Comparison of ENCODE assay signal across 8 cellular contexts in genomic region chr4:90127223-90127705, GRCh38. TPM values are rescaled to one million over a fixed set of nuclear protein-coding genes. Genes with fewer than 3 reads are reported as not detected.
DNase-seq lines count a peak whose midpoint lies in the region; ATAC-seq and TF ChIP-seq lines count a peak whose summit lies in the region.

Gene CCSER1 (plus strand): TSS chr4:90127394.

- DNase-seq in Caco-2 (peak; percentile 66 to 68), SHP77 treated with DMSO at 0.1 percent for 48 hours (lab: John Stamatoyannopoulos, UW) (peak; percentile 13), amniotic epithelial cell (ENCODE audit: low read depth) (peak; percentile 67), left ventricle myocardium superior (peak; percentile 86)
- DNase-seq in NK-92 treated with Interleukin-12 subunit alpha and Interleukin-12 subunit beta, amount 100 ng/mL, for 24 hours (lab: John Stamatoyannopoulos, UW): no peak

- H3K36me3 Mint-ChIP-seq in Caco-2 (ENCODE audit: insufficient read depth, unreplicated experiment): peaks cover 16% of the 10 kb centered on the region

- no peaks in the 10 kb centered on the region for H3K9me3 Mint-ChIP-seq in Caco-2 (ENCODE audit: unreplicated experiment)

- H3K27ac ChIP-seq in parathyroid adenoma: peak within 1 kb of the TSS; percentile 93

- POLR2A ChIA-PET in Caco-2 (lab: Charles Lee): no interaction called here

- BruUV-seq in Caco-2 (replicated peaks; lab: Mats Ljungman, UMichigan): no TSS peak

- H3K4me1 Mint-ChIP-seq in Caco-2 (ENCODE audit: low read depth, unreplicated experiment): no peaks in the 10 kb centered on the region

- CTCF ChIA-PET in Caco-2 (lab: Charles Lee): no interaction called here

- no peaks in the 10 kb centered on the region for H3K36me3 ChIP-seq in Caco-2 (ENCODE audit: control insufficient read depth, insufficient read depth, low read length)
- H3K36me3 ChIP-seq in parathyroid adenoma (ENCODE audit: control insufficient read depth, insufficient read depth, low read length): no peaks in the 10 kb centered on the region

- no peaks in the 10 kb centered on the region for H3K9me3 ChIP-seq in Caco-2
- no peaks in the 10 kb centered on the region for H3K9me3 ChIP-seq in parathyroid adenoma (ENCODE audit: control insufficient read depth, low read length)

- H3K4me2 ChIP-seq in parathyroid adenoma (ENCODE audit: low read length): peak within 1 kb of the TSS; percentile 93

- H3K9ac ChIP-seq in parathyroid adenoma: peak within 1 kb of the TSS; percentile 93

- H3K27me3 Mint-ChIP-seq in Caco-2 (ENCODE audit: insufficient read depth, unreplicated experiment): peaks cover 7% of the 10 kb centered on the region

- ATAC-seq in GM19468 (IDR thresholded peaks at IDR 0.05; ENCODE audit: extremely low read depth, unreplicated experiment): peak; percentile 65
- peak; percentile 76 for ATAC-seq in HG03571 (IDR thresholded peaks at IDR 0.05; ENCODE audit: unreplicated experiment)
- peak; percentile 96 for ATAC-seq in left ventricle myocardium superior

- H3K4me3 Mint-ChIP-seq in Caco-2 (ENCODE audit: unreplicated experiment): peak within 1 kb of the TSS; percentile 86

- peak within 1 kb of the TSS; percentile 74 for H3K27ac Mint-ChIP-seq in Caco-2 (ENCODE audit: unreplicated experiment)

- peak within 1 kb of the TSS; percentile 57 for H3K4me3 ChIP-seq in Caco-2 (ENCODE audit: low read depth, low read length)
- peak within 1 kb of the TSS; percentile 77 for H3K4me3 ChIP-seq in parathyroid adenoma (ENCODE audit: low read depth, low read length)

- H2AFZ ChIP-seq in parathyroid adenoma: peak within 1 kb of the TSS; percentile 91

- TF ChIP-seq CTCF in Caco-2 (IDR thresholded peaks at IDR 0.05; ENCODE audit: insufficient read depth in 1 of 2, low read depth in 1 of 2, low read length in 1 of 2, severe bottlenecking in 1 of 2, unreplicated experiment in 1 of 2) (no peak), parathyroid adenoma (IDR thresholded peaks at IDR 0.05) (no peak)

- H3K4me1 ChIP-seq in Caco-2 (0 out of 2 replicates have a peak, but pooled peaks cover 3% of the 10 kb centered on the region), parathyroid adenoma (peaks cover 3% of the 10 kb centered on the region)

- H3K27me3 ChIP-seq in Caco-2 (replicated peaks; ENCODE audit: control insufficient read depth, insufficient read depth, low read length) (no peaks in the 10 kb centered on the region), parathyroid adenoma (ENCODE audit: control insufficient read depth, insufficient read depth, low read length) (no peaks in the 10 kb centered on the region)

- H3K79me2 ChIP-seq in parathyroid adenoma: peaks cover 2% of the 10 kb centered on the region

- intact Hi-C loops in Caco-2 (cut with micrococcal nuclease; ENCODE audit: unreplicated experiment) (loop anchor here (5.0 to 10.0 kb wide), 3 partner anchors 90 to 170 kb away; no protein-coding TSS in a partner anchor), left ventricle myocardium superior (cut with micrococcal nuclease) (no loop called here)

RNA-seq across cellular contexts. Expression of gene CCSER1, which starts in this region (rescaled TPM):
- 3.6 and 4.1 TPM in 2 replicates for total RNA-seq in Caco-2 (2022)
- total RNA-seq in left ventricle myocardium superior: 13.3 TPM
